2 cellular contexts compared by ENCODE assay signal in genomic region chr4:76952071-76952470, GRCh38.
TF ChIP-seq lines count a peak whose summit lies in the region.

No MANE protein-coding gene starts in this region.

TF ChIP-seq in SK-N-SH, 30 proteins besides CTCF, POLR2A, EP300 and RAD21 (continued from another document):
- TF ChIP-seq USF2 (IDR thresholded peaks at IDR 0.05; ENCODE audit: borderline replicate concordance, low read depth, low read length) (no peak), RXRA (IDR thresholded peaks at IDR 0.05; ENCODE audit: borderline replicate concordance, low read depth) (no peak), POLR2AphosphoS5 (IDR thresholded peaks at IDR 0.05; ENCODE audit: low read depth, low read length) (no peak), MEF2A (IDR thresholded peaks at IDR 0.05; ENCODE audit: borderline replicate concordance, low read depth) (no peak), TEAD4 (IDR thresholded peaks at IDR 0.05; ENCODE audit: borderline replicate concordance, insufficient read depth) (no peak), NFIC (IDR thresholded peaks at IDR 0.05; ENCODE audit: borderline replicate concordance) (no peak), CHD2 (IDR thresholded peaks at IDR 0.05; ENCODE audit: low read length, partially characterized antibody) (no peak), FOXJ3 (CRISPR knock-in tag; IDR thresholded peaks at IDR 0.05) (no peak), RCOR1 (IDR thresholded peaks at IDR 0.05; ENCODE audit: low read length) (no peak), GABPA (IDR thresholded peaks at IDR 0.05; ENCODE audit: low read depth) (no peak), USF1 (IDR thresholded peaks at IDR 0.05; ENCODE audit: borderline replicate concordance, low read depth) (no peak), NRF1 (IDR thresholded peaks at IDR 0.05; ENCODE audit: low read depth, low read length) (no peak), FOSL2 (IDR thresholded peaks at IDR 0.05; ENCODE audit: borderline replicate concordance, low read depth) (no peak), PBX3 (IDR thresholded peaks at IDR 0.05) (no peak), FOXM1 (IDR thresholded peaks at IDR 0.05; ENCODE audit: low read depth) (no peak), YY1 (IDR thresholded peaks at IDR 0.05; ENCODE audit: low read depth) (no peak)

TF ChIP-seq in SK-N-SH treated with all-trans-retinoic acid at 6 μM for 48 hours, 23 proteins besides CTCF, POLR2A, EP300 and RAD21 (continued from another document):
- TF ChIP-seq ESRRG (CRISPR knock-in tag; IDR thresholded peaks at IDR 0.05), result no peak
- no peak for TF ChIP-seq CREB5 (CRISPR knock-in tag; IDR thresholded peaks at IDR 0.05; ENCODE audit: low read depth)
- no peak for TF ChIP-seq TSHZ2 (CRISPR knock-in tag; IDR thresholded peaks at IDR 0.05)
- TF ChIP-seq CSDC2 (CRISPR knock-in tag; IDR thresholded peaks at IDR 0.05), result no peak
- no peak for TF ChIP-seq ZC3H10 (CRISPR knock-in tag; IDR thresholded peaks at IDR 0.05)
- TF ChIP-seq POU6F1 (CRISPR knock-in tag; IDR thresholded peaks at IDR 0.05; ENCODE audit: borderline replicate concordance, low read depth), result no peak
- TF ChIP-seq ZNF70 (CRISPR knock-in tag; IDR thresholded peaks at IDR 0.05), result no peak
- TF ChIP-seq ISL1 (CRISPR knock-in tag; IDR thresholded peaks at IDR 0.05), result no peak
- no peak for TF ChIP-seq ARNTL (CRISPR knock-in tag; IDR thresholded peaks at IDR 0.05; ENCODE audit: borderline replicate concordance, low read depth)
- no peak for TF ChIP-seq ZNF8 (CRISPR knock-in tag; IDR thresholded peaks at IDR 0.05)
- TF ChIP-seq RARB (CRISPR knock-in tag; IDR thresholded peaks at IDR 0.05), result no peak
- TF ChIP-seq ZFP30 (CRISPR knock-in tag; IDR thresholded peaks at IDR 0.05), result no peak
- TF ChIP-seq TOX (CRISPR knock-in tag; IDR thresholded peaks at IDR 0.05; ENCODE audit: borderline replicate concordance), result no peak
- TF ChIP-seq OSR1 (CRISPR knock-in tag; IDR thresholded peaks at IDR 0.05), result no peak
